In the genomic region with DNA sequence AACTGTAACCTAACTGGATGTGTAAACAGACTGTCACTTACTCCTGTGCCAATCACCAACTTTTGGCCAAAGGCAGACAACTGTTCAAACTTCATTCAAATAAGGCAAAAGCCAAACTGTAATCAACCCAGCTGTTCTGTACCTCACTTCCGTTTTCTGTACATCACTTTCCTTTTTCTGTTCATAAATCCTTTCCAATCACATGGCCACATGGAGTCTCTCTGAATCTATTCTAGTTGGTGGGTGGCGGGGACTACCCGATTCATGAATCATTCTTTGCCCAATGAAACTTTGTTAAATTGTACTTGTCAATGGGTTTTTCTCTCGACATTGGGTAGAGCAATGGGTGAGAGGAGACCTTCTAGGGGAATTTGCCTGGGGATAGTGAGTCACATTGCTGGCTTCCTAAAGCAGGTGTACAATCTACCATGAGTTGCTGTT, we compare ENCODE assay signal across 9 cellular contexts.
DNase-seq lines count a peak whose midpoint lies in the region; ATAC-seq and TF ChIP-seq lines count a peak whose summit lies in the region.
"Had no signal": no experiment of that assay in that cellular context is flagged by ENCODE, and none has a peak within 500 bp of the region (broad histone marks: within the 10 kb centered on the region; RNA-seq: fewer than 3 reads in every experiment).

No MANE protein-coding gene starts in this region.

- no peak for TF ChIP-seq POLR2A in prostate gland (IDR thresholded peaks at IDR 0.05)
- TF ChIP-seq POLR2A in stomach (IDR thresholded peaks at IDR 0.05) = no peak

- H3K27ac ChIP-seq in prostate gland (no peak overlapping the region), stomach (peak overlapping the region in 2 of 5 donors; percentile 26 to 79)

- in situ Hi-C loops in GM13977 (cut with MboI; ENCODE audit: low pct_unique_long_range_greater_than_20kb, low sequenced_read_pairs, unreplicated experiment) = no loop called here

- H3K4me3 ChIP-seq in prostate gland (no peak overlapping the region), stomach (no peak overlapping the region)

- intact Hi-C loops in prostate gland (cut with DNase I) = no loop called here
- intact Hi-C loops in stomach (cut with DNase I; ENCODE audit: low total_unique reads) = no loop called here

- H3K9me3 ChIP-seq in prostate gland = no peaks in the 10 kb centered on the region
- H3K9me3 ChIP-seq in stomach = no peaks in the 10 kb centered on the region

- H3K4me1 ChIP-seq in prostate gland (replicated peaks) (no peaks in the 10 kb centered on the region), stomach (peaks cover 16 to 33% (median 24%) of the 10 kb centered on the region in 4 donors)

- TF ChIP-seq CTCF in GM13977 (IDR thresholded peaks at IDR 0.05; ENCODE audit: extremely low read depth, insufficient read depth, missing control alignments) (no peak), prostate gland (IDR thresholded peaks at IDR 0.05) (no peak), stomach (IDR thresholded peaks at IDR 0.05) (no peak)

- peak; percentile 70 for ATAC-seq in GM21619 (IDR thresholded peaks at IDR 0.05; ENCODE audit: unreplicated experiment)
- ATAC-seq in HG02840 (IDR thresholded peaks at IDR 0.05; ENCODE audit: low FRiP score, unreplicated experiment) = no peak

- H3K36me3 ChIP-seq in prostate gland (no peaks in the 10 kb centered on the region), stomach (no peaks in the 10 kb centered on the region)

- H3K27me3 ChIP-seq in prostate gland (replicated peaks; ENCODE audit: insufficient read depth) (no peaks in the 10 kb centered on the region), stomach (no peaks in the 10 kb centered on the region)

- TF ChIP-seq EP300 in stomach (IDR thresholded peaks at IDR 0.05) = no peak

- WGBS in prostate gland = 97% methylated on average over 4 of the region's 4 CpGs
- 79 to 87% (median 83%) methylated on average over 4 of the region's 4 CpGs for WGBS in stomach, 5 donors

- DNase-seq in GM13977 (ENCODE audit: low spot score) = peak; percentile 17
- peak; percentile 20 for DNase-seq in NCI-H226
- peak; percentile 28 for DNase-seq in kidney tubule cell (ENCODE audit: low spot score)
- DNase-seq in prostate gland (ENCODE audit: low spot score) = no peak
- no peak for DNase-seq in stomach
- DNase-seq in cortex of kidney (lab: John Stamatoyannopoulos, UW) = no peak
- DNase-seq: naive B cell had no signal

Comparison
In these comparisons a context has a peak if more than half of its experiments do, and no peak if none do; other contexts are left out.
1. DNase-seq: peak in GM13977 (single experiment), NCI-H226 (single experiment) and kidney tubule cell (single experiment); none in prostate gland (single experiment), stomach (single experiment) and cortex of kidney (single experiment).